8 cellular contexts compared by ENCODE assay signal in genomic region chr12:124422570-124423523, GRCh38.
DNase-seq lines count a peak whose midpoint lies in the region; ATAC-seq and TF ChIP-seq lines count a peak whose summit lies in the region.

No MANE protein-coding gene starts in this region.

- H3K4me3 Mint-ChIP-seq in mesothelial cell of epicardium, result no peak overlapping the region

- H3K4me1 Mint-ChIP-seq in mesothelial cell of epicardium, result peaks cover 4% of the 10 kb centered on the region

- peaks cover 45% of the 10 kb centered on the region for H3K36me3 Mint-ChIP-seq in mesothelial cell of epicardium

- no peaks in the 10 kb centered on the region for H3K9me3 Mint-ChIP-seq in mesothelial cell of epicardium

- no peaks in the 10 kb centered on the region for H3K9me3 ChIP-seq in ES-I3 (ENCODE audit: control insufficient read depth, insufficient read depth, low read length)

- H3K27ac Mint-ChIP-seq in mesothelial cell of epicardium, result peak overlapping the region; percentile 85

- DNase-seq in NCI-H748 (lab: John Stamatoyannopoulos, UW; ENCODE audit: unreplicated experiment) (peak; percentile 84), epidermal melanocyte (ENCODE audit: insufficient read length, low spot score) (peak; percentile 91), mesothelial cell of epicardium (ENCODE audit: low spot score in 2 of 2, unreplicated experiment in 2 of 2) (no peak)
- no peak for DNase-seq in stimulated activated CD4-positive, alpha-beta T cell treated with anti-CD3 and anti-CD28 coated beads, Interleukin-4, amount 100 ng/mL, for 1 hour

- H3K4me1 ChIP-seq in ES-I3 (ENCODE audit: insufficient read depth, low read length), result peaks cover 16% of the 10 kb centered on the region; the same call in 1 of the 2 replicates

- H3K27me3 Mint-ChIP-seq in mesothelial cell of epicardium (ENCODE audit: low read depth), result no peaks in the 10 kb centered on the region

- peak overlapping the region; percentile 19; the same call in 1 of the 2 replicates for H3K9ac ChIP-seq in ES-I3 (ENCODE audit: low read depth, low read length)

- H3K36me3 ChIP-seq in ES-I3 (ENCODE audit: insufficient read depth, low read length), result peaks cover 29% of the 10 kb centered on the region

- ATAC-seq in HG02981 (IDR thresholded peaks at IDR 0.05; ENCODE audit: unreplicated experiment) (no peak), GM21390 (IDR thresholded peaks at IDR 0.05; ENCODE audit: unreplicated experiment) (no peak), GM19397 (IDR thresholded peaks at IDR 0.05; ENCODE audit: unreplicated experiment) (no peak)

- TF ChIP-seq CTCF in mesothelial cell of epicardium (IDR thresholded peaks at IDR 0.05; ENCODE audit: unreplicated experiment), result no peak

Comparison
In these comparisons a context has a peak if more than half of its experiments do, and no peak if none do; other contexts are left out.
1. DNase-seq: peak in NCI-H748 (single experiment) and epidermal melanocyte (single experiment); none in mesothelial cell of epicardium (0 of 2) and stimulated activated CD4-positive, alpha-beta T cell treated with anti-CD3 and anti-CD28 coated beads, Interleukin-4, amount 100 ng/mL, for 1 hour (single experiment).